Comparison of ENCODE assay signal across 8 cellular contexts in the genomic region with DNA sequence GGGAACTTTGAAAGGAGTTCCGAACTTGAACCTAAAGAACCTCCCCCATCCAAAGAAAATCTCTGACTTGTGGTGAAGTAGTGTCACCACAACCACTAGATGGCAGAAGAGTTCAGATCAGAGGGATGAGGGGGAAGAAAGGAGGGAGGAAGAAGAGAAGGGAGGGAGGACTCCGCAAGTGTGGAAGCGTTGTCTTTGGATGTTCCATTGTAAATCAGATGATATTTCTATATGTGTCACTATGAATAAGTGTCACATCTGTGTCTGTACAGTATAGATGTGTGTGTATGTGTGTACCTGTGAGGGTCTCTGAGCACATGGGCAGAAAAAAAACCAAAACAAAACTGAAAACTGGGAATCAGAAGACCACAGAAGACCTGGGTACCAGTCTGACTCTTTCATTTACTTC. TPM values are rescaled to one million over a fixed set of nuclear protein-coding genes. Genes with fewer than 3 reads are reported as not detected.
DNase-seq lines count a peak whose midpoint lies in the region; ATAC-seq, FAIRE-seq and TF ChIP-seq lines count a peak whose summit lies in the region.

No MANE protein-coding gene starts in this region.

- WGBS in lung, 2 donors = 2 to 3% methylated on average over 3 of the region's 3 CpGs
- 0% methylated on average over 3 of the region's 3 CpGs for WGBS in transverse colon (ENCODE audit: low coverage in 1 of 2), 2 donors

- no peaks in the 10 kb centered on the region for H3K9me3 ChIP-seq in lung (ENCODE audit: control insufficient read depth in 2 of 2, insufficient read depth in 1 of 2, low read length in 1 of 2)
- no peaks in the 10 kb centered on the region for H3K9me3 ChIP-seq in transverse colon

- H3K27ac ChIP-seq in dorsolateral prefrontal cortex (no peak overlapping the region), lung (ENCODE audit: low read depth in 1 of 2, low read length in 1 of 2) (no peak overlapping the region), transverse colon (no peak overlapping the region)

- H3K4me3 ChIP-seq in dorsolateral prefrontal cortex (peak overlapping the region in 53 of 59 donors; percentile 3 to 64 (median 39)), lung (no peak overlapping the region), transverse colon (no peak overlapping the region)

- DNase-seq in Ammon's horn (ENCODE audit: low spot score) (peak; percentile 91), GM12892 (ENCODE audit: insufficient read length) (peak; percentile 49), NCI-H1694 (lab: John Stamatoyannopoulos, UW) (peak; percentile 30), SW480 (ENCODE audit: low spot score) (peak; percentile 55), dorsolateral prefrontal cortex (peak in 2 of 10 donors; percentile 17 to 33), lung (ENCODE audit: low spot score) (no peak), transverse colon (no peak)

- H3K27me3 ChIP-seq in dorsolateral prefrontal cortex (no peaks in the 10 kb centered on the region), lung (ENCODE audit: control insufficient read depth, insufficient read depth) (no peaks in the 10 kb centered on the region), transverse colon (no peaks in the 10 kb centered on the region)

- no peak for TF ChIP-seq POLR2A in GM12892 (IDR thresholded peaks at IDR 0.05; ENCODE audit: low read depth, low read length)
- no peak for TF ChIP-seq POLR2A in transverse colon (IDR thresholded peaks at IDR 0.05)

- FAIRE-seq in GM12892 (lab: Jason Lieb, UNC) = peak; percentile 64

- TF ChIP-seq CTCF in dorsolateral prefrontal cortex (IDR thresholded peaks at IDR 0.05 in 54 of 56, conservative IDR thresholded peaks at IDR 0.05 in 2 of 56; ENCODE audit: low read depth in 1 of 56, partially characterized antibody in 56 of 56) (peak; percentile 76 to 93 (median 85)), lung (IDR thresholded peaks at IDR 0.05; ENCODE audit: control extremely low read depth, extremely low read depth) (peak; percentile 79), transverse colon (IDR thresholded peaks at IDR 0.05) (peak; percentile 75 to 88 (median 83))

- in situ Hi-C loops in transverse colon (cut with MboI; ENCODE audit: low pct_ligation_motif_present in 1 of 4, low pct_unique_long_range_greater_than_20kb in 1 of 4, low sequenced_read_pairs in 3 of 4) = loop anchor here in 3 of 4 donors (10.0 to 25.0 kb wide), 3 partner anchors 216 to 549 kb away; partner anchors contain the start of gene RAB11A (in 1 of the 3)

- peaks cover 0 to 9% of the 10 kb centered on the region in 2 donors for H3K4me1 ChIP-seq in lung (ENCODE audit: control insufficient read depth in 2 of 2, insufficient read depth in 2 of 2, low read length in 2 of 2)
- H3K4me1 ChIP-seq in transverse colon = peaks cover 0 to 10% (median 2%) of the 10 kb centered on the region in 4 donors

- intact Hi-C loops in dorsolateral prefrontal cortex (cut with DNase I) = loop anchor here (1.0 to 5.0 kb wide), 2 partner anchors 27 to 229 kb away; partner anchors contain the start of genes INTS14 (in 1 of the 2) and RAB11A (in 1 of the 2)
- intact Hi-C loops in transverse colon (cut with DNase I; ENCODE audit: low total_unique reads) = no loop called here

- peak; percentile 70 for ATAC-seq in lung (ENCODE audit: insufficient read depth, low FRiP score)
- ATAC-seq in GM18520 (IDR thresholded peaks at IDR 0.05; ENCODE audit: unreplicated experiment) = no peak

- H3K36me3 ChIP-seq in lung (ENCODE audit: control insufficient read depth in 2 of 2, insufficient read depth in 2 of 2, low read length in 2 of 2) = no peaks in the 10 kb centered on the region
- H3K36me3 ChIP-seq in transverse colon = no peaks in the 10 kb centered on the region

- no peak for TF ChIP-seq EP300 in transverse colon (IDR thresholded peaks at IDR 0.05; ENCODE audit: low read depth)

RNA-seq across cellular contexts. Expression of gene SLC24A1, which starts 16.9 kb away (rescaled TPM):
- polyA plus RNA-seq in GM12892 (2012; ENCODE audit: missing spikeins) = 9.6 TPM
- total RNA-seq in dorsolateral prefrontal cortex (10 to 100 TPM in 2 of 120 experiments, 1 to 10 TPM in 118; 1.3 to 10.8 (median 4.3) TPM), lung (10 to 100 TPM; 11.1 to 12.6 TPM), transverse colon (1 to 10 TPM; 5.8 to 9.7 (median 5.9) TPM)
- 1 to 10 TPM; 4.0 to 4.4 TPM for polyA plus RNA-seq in lung

RNA-seq across cellular contexts. Expression of gene INTS14, which starts 27.8 kb away (rescaled TPM):
- 32.0 TPM for polyA plus RNA-seq in GM12892 (2012; ENCODE audit: missing spikeins)
- total RNA-seq in dorsolateral prefrontal cortex = 10 to 100 TPM; 16.3 to 35.6 (median 23.7) TPM
- total RNA-seq in lung = 10 to 100 TPM; 32.7 to 38.2 TPM
- polyA plus RNA-seq in lung = 10 to 100 TPM; 14.8 to 25.0 TPM
- 100 to 1,000 TPM in 1 of 4 donors, 10 to 100 TPM in 3; 12.3 to 272 (median 37.2) TPM for total RNA-seq in transverse colon

Comparison
In these comparisons a context has a peak if more than half of its experiments do, and no peak if none do; other contexts are left out.
1. DNase-seq: peak in Ammon's horn (single experiment), GM12892 (single experiment), NCI-H1694 (single experiment) and SW480 (single experiment); none in lung (single experiment) and transverse colon (single experiment).
2. H3K4me3 ChIP-seq: peak in dorsolateral prefrontal cortex (53 of 59); none in lung (single experiment) and transverse colon (0 of 4).
3. Peak in every context shown above with its lines, with median percentiles within 50 percentile points of each other: CTCF ChIP-seq.